Comparison of ENCODE assay signal across 34 cellular contexts in the genomic region with DNA sequence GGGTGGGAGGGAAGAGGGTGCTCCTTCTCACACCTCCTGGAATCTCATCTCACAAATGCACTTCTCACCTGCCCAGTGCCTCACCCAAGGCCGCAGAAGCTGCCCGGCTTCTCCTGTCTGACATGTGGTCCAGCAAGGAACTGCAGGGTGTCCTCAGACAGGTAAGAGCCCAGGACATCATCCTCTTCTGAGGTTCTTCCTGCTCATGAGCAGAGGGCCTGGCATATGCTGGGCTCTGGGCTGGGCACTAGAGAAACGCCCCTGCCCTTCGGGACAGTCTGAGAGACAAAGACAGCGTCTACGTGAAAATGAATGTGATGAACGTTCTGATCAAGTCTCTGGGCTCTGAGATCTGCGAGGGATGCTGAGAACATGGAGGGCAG. TPM values are rescaled to one million over a fixed set of nuclear protein-coding genes. Genes with fewer than 3 reads are reported as not detected.
"Had no signal": no experiment of that assay in that cellular context is flagged by ENCODE, and none has a peak within 500 bp of the region (broad histone marks: within the 10 kb centered on the region; RNA-seq: fewer than 3 reads in every experiment).

No MANE protein-coding gene starts in this region.

- H3K27me3 Mint-ChIP-seq: activated B cell treated with CpG ODN at 0.5 μM for 24 hours; activated CD4-positive, alpha-beta memory T cell treated with anti-CD3 and anti-CD28 coated beads for 36 hours had no signal

- DNase-seq: activated B cell treated with CpG ODN at 0.5 μM for 24 hours; activated CD4-positive, alpha-beta memory T cell treated with anti-CD3 and anti-CD28 coated beads for 36 hours; activated CD4-positive, alpha-beta T cell treated with anti-CD3 and anti-CD28 coated beads for 4 hours; activated CD4-positive, alpha-beta T cell treated with anti-CD3 and anti-CD28 coated beads, Interleukin-2, amount 50 U/mL, for 1 hour; activated CD4-positive, CD25-positive, alpha-beta regulatory T cell treated with anti-CD3 and anti-CD28 coated beads, Interleukin-2, amount 50 U/mL, for 72 hours; activated CD8-positive, alpha-beta memory T cell treated with anti-CD3 and anti-CD28 coated beads, Interleukin-2, amount 50 U/mL, for 4 hours; activated gamma-delta T cell treated with Interleukin-2 at 50 U/mL for 16 hours; activated naive CD4-positive, alpha-beta T cell treated with anti-CD3 and anti-CD28 coated beads for 36 hours; activated T-cell treated with anti-CD3 and anti-CD28 coated beads for 4 hours; activated T-cell treated with anti-CD3 and anti-CD28 coated beads, Interleukin-2, amount 50 U/mL, for 4 hours; anterior cingulate cortex; caudate nucleus; NCI-H1092 treated with DMSO at 0.1 percent for 48 hours; NCI-H1417; NCI-H146; NCI-H187; NCI-H2029 treated with DMSO at 0.1 percent for 48 hours; NCI-H2107; NCI-H2171; NCI-H510A; NCI-H526; NCI-H748 treated with DMSO at 0.1 percent for 48 hours; NK-92 treated with Interleukin-12 subunit alpha and Interleukin-12 subunit beta, amount 100 ng/mL, for 24 hours; Right ventricle myocardium superior; SW 1271; T-helper 1 cell; T-helper 2 cell; T-helper 9 cell had no signal

- H3K36me3 Mint-ChIP-seq: activated CD4-positive, alpha-beta memory T cell treated with anti-CD3 and anti-CD28 coated beads for 36 hours; activated naive CD4-positive, alpha-beta T cell treated with anti-CD3 and anti-CD28 coated beads, Interleukin-2, amount 50 U/mL, for 72 hours; brain had no signal

- H3K27ac ChIP-seq: PC-9, VCaP had no signal

- H3K9me3 Mint-ChIP-seq: activated B cell treated with CpG ODN at 0.5 μM for 24 hours; activated CD4-positive, alpha-beta memory T cell treated with anti-CD3 and anti-CD28 coated beads for 36 hours; activated naive CD4-positive, alpha-beta T cell treated with anti-CD3 and anti-CD28 coated beads for 36 hours; activated naive CD4-positive, alpha-beta T cell treated with anti-CD3 and anti-CD28 coated beads, Interleukin-2, amount 50 U/mL, for 72 hours; activated T-cell treated with anti-CD3 and anti-CD28 coated beads, Interleukin-2, amount 50 U/mL, for 4 hours; activated T-helper 1 cell treated with anti-CD3 and anti-CD28 coated beads, Interleukin-12 subunit alpha, Interleukin-12 subunit beta, Interleukin-2, Interleukin-4 antibody, amounts not matched to agents 30 ng/mL and 10 ng/mL and 1 ng/mL, durations not matched to agents 14 hours and 24 hours and 36 hours had no signal

- H3K4me2 ChIP-seq: PC-9 had no signal

- H2AFZ ChIP-seq: PC-9 had no signal

- H3K4me3 Mint-ChIP-seq: activated B cell treated with CpG ODN at 0.5 μM for 24 hours; activated CD4-positive, alpha-beta memory T cell treated with anti-CD3 and anti-CD28 coated beads for 36 hours; activated naive CD4-positive, alpha-beta T cell treated with anti-CD3 and anti-CD28 coated beads for 36 hours; activated T-cell treated with anti-CD3 and anti-CD28 coated beads, Interleukin-2, amount 50 U/mL, for 4 hours; activated T-helper 1 cell treated with anti-CD3 and anti-CD28 coated beads, Interleukin-12 subunit alpha, Interleukin-12 subunit beta, Interleukin-2, Interleukin-4 antibody, amounts not matched to agents 30 ng/mL and 10 ng/mL and 1 ng/mL, durations not matched to agents 14 hours and 24 hours and 36 hours; brain had no signal

- H3K4me1 Mint-ChIP-seq: activated B cell treated with CpG ODN at 0.5 μM for 24 hours had no signal

- H3K27ac Mint-ChIP-seq: activated B cell treated with CpG ODN at 0.5 μM for 24 hours; activated CD4-positive, alpha-beta memory T cell treated with anti-CD3 and anti-CD28 coated beads for 36 hours; activated naive CD4-positive, alpha-beta T cell treated with anti-CD3 and anti-CD28 coated beads for 36 hours; activated T-helper 1 cell treated with anti-CD3 and anti-CD28 coated beads, Interleukin-12 subunit alpha, Interleukin-12 subunit beta, Interleukin-2, Interleukin-4 antibody, amounts not matched to agents 30 ng/mL and 10 ng/mL and 1 ng/mL, durations not matched to agents 14 hours and 24 hours and 36 hours; brain had no signal

- H3K4me3 ChIP-seq: PC-9 had no signal

- ATAC-seq: activated naive CD4-positive, alpha-beta T cell treated with anti-CD3 and anti-CD28 coated beads, Interleukin-2, amount 50 U/mL, for 72 hours; activated T-cell treated with anti-CD3 and anti-CD28 coated beads, Interleukin-2, amount 50 U/mL, for 4 hours had no signal

RNA-seq across cellular contexts. Expression of gene PKP1, which starts 42.4 kb away (rescaled TPM):
- total RNA-seq: activated B cell treated with CpG ODN at 0.5 μM for 24 hours; activated CD4-positive, alpha-beta memory T cell treated with anti-CD3 and anti-CD28 coated beads for 36 hours; activated naive CD4-positive, alpha-beta T cell treated with anti-CD3 and anti-CD28 coated beads for 36 hours; activated naive CD4-positive, alpha-beta T cell treated with anti-CD3 and anti-CD28 coated beads, Interleukin-2, amount 50 U/mL, for 72 hours; activated T-cell treated with anti-CD3 and anti-CD28 coated beads, Interleukin-2, amount 50 U/mL, for 4 hours; activated T-helper 1 cell treated with anti-CD3 and anti-CD28 coated beads, Interleukin-12 subunit alpha, Interleukin-12 subunit beta, Interleukin-2, Interleukin-4 antibody, amounts not matched to agents 30 ng/mL and 10 ng/mL and 1 ng/mL, durations not matched to agents 14 hours and 24 hours and 36 hours had no signal

RNA-seq across cellular contexts. Expression of gene TNNT2, which starts 51.8 kb away (rescaled TPM):
- total RNA-seq: activated B cell treated with CpG ODN at 0.5 μM for 24 hours; activated CD4-positive, alpha-beta memory T cell treated with anti-CD3 and anti-CD28 coated beads for 36 hours; activated naive CD4-positive, alpha-beta T cell treated with anti-CD3 and anti-CD28 coated beads for 36 hours; activated naive CD4-positive, alpha-beta T cell treated with anti-CD3 and anti-CD28 coated beads, Interleukin-2, amount 50 U/mL, for 72 hours; activated T-cell treated with anti-CD3 and anti-CD28 coated beads, Interleukin-2, amount 50 U/mL, for 4 hours; activated T-helper 1 cell treated with anti-CD3 and anti-CD28 coated beads, Interleukin-12 subunit alpha, Interleukin-12 subunit beta, Interleukin-2, Interleukin-4 antibody, amounts not matched to agents 30 ng/mL and 10 ng/mL and 1 ng/mL, durations not matched to agents 14 hours and 24 hours and 36 hours; M059J had no signal
